Comparison of ENCODE assay signal across 8 cellular contexts in genomic region chr12:70372881-70373280, GRCh38.
"Had no signal": no experiment of that assay in that cellular context is flagged by ENCODE, and none has a peak within 500 bp of the region (broad histone marks: within the 10 kb centered on the region; RNA-seq: fewer than 3 reads in every experiment).

No MANE protein-coding gene starts in this region.

- H2AFZ ChIP-seq: GM23248, GM23338 had no signal

- H3K4me2 ChIP-seq: GM23338 had no signal

- H3K27ac Mint-ChIP-seq: GM23338, HFFc6 had no signal

- H3K9me3 ChIP-seq: HAP-1 had no signal

- H3K4me3 ChIP-seq: GM23248, GM23338, HAP-1 had no signal

- H3K4me3 Mint-ChIP-seq: GM23338, HFFc6 had no signal

- DNase-seq: GM23248, GOT3, H7, HCEC 1CT, HFFc6 had no signal

- H3K27ac ChIP-seq: GM23248 had no signal

- ATAC-seq: GM23338, HCT116 had no signal

- H3K9ac ChIP-seq: GM23248 had no signal

- H3K9me3 Mint-ChIP-seq: HFFc6 had no signal

- H3K36me3 ChIP-seq: HAP-1 had no signal
